ENCODE assay signal across 8 cellular contexts in the genomic region with DNA sequence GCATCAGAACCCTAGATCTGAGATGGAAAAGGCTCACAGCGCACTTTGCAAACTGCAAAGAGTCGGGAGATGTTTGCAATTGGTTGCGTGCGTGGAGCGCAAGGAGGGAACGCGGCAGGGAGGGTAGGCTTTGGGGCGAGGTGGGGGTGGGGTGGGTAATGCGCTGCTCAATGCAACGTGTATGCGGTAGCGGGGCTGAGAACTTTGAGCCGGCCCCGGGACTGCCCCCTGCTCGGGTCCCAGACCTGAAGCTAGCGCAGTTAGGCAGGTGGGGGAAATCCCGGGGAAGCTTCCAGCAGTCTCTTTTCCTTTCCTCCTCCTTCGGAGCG. TPM values are rescaled to one million over a fixed set of nuclear protein-coding genes. Genes with fewer than 3 reads are reported as not detected.
DNase-seq lines count a peak whose midpoint lies in the region; ATAC-seq and TF ChIP-seq lines count a peak whose summit lies in the region.

No MANE protein-coding gene starts in this region.

- DNase-seq in T-helper 17 cell (peak in 1 of 3 donors; percentile 63), esophagus muscularis mucosa (ENCODE audit: extremely low spot score) (no peak), HPDE6-E6E7 (ENCODE audit: extremely low spot score) (no peak), DMS79 (lab: John Stamatoyannopoulos, UW) (no peak)

- H3K27me3 ChIP-seq in esophagus muscularis mucosa (peaks cover 0 to 5% (median 0%) of the 10 kb centered on the region in 4 donors), neutrophil (peaks cover 73% of the 10 kb centered on the region)

- peaks cover 34 to 37% (median 35%) of the 10 kb centered on the region in 4 donors for H3K4me1 ChIP-seq in esophagus muscularis mucosa
- H3K4me1 ChIP-seq in neutrophil (ENCODE audit: control insufficient read depth in 1 of 2, insufficient read depth in 1 of 2, low read depth in 1 of 2, low read length in 1 of 2): peaks cover 37 to 44% of the 10 kb centered on the region in 2 experiments

- H3K27ac Mint-ChIP-seq in T-helper 17 cell: peak overlapping the region; percentile 97

- H3K36me3 ChIP-seq in esophagus muscularis mucosa (no peaks in the 10 kb centered on the region), neutrophil (no peaks in the 10 kb centered on the region)

- intact Hi-C loops in esophagus muscularis mucosa (cut with DNase I): no loop called here

- no peak for TF ChIP-seq EP300 in esophagus muscularis mucosa (IDR thresholded peaks at IDR 0.05)

- TF ChIP-seq POLR2A in GM15510 (IDR thresholded peaks at IDR 0.05; ENCODE audit: borderline replicate concordance, extremely low read depth, insufficient read length) (peak; percentile 1), esophagus muscularis mucosa (IDR thresholded peaks at IDR 0.05; ENCODE audit: low read depth) (no peak)

- TF ChIP-seq CTCF in esophagus muscularis mucosa (IDR thresholded peaks at IDR 0.05): no peak
- no peak for TF ChIP-seq CTCF in neutrophil (IDR thresholded peaks at IDR 0.05)

- H3K4me1 Mint-ChIP-seq in T-helper 17 cell: peaks cover 39% of the 10 kb centered on the region

- WGBS in esophagus muscularis mucosa: 0% methylated on average over 6 of the region's 19 CpGs

- H3K4me3 Mint-ChIP-seq in T-helper 17 cell: peak overlapping the region; percentile 95

- H3K9me3 ChIP-seq in T-helper 17 cell (ENCODE audit: control insufficient read depth, low read length, poor library complexity, severe bottlenecking) (no peaks in the 10 kb centered on the region), esophagus muscularis mucosa (no peaks in the 10 kb centered on the region), neutrophil (no peaks in the 10 kb centered on the region)

- ATAC-seq in HG02884 (IDR thresholded peaks at IDR 0.05; ENCODE audit: unreplicated experiment) (peak; percentile 25), T-helper 17 cell (peak; percentile 64), GM18519 (IDR thresholded peaks at IDR 0.05; ENCODE audit: low FRiP score, unreplicated experiment) (no peak)

- H3K36me3 Mint-ChIP-seq in T-helper 17 cell (ENCODE audit: low read depth): peaks cover 12% of the 10 kb centered on the region

- peak overlapping the region; percentile 90 to 97 (median 94) for H3K27ac ChIP-seq in esophagus muscularis mucosa (replicated peaks in 1 of 4)
- H3K27ac ChIP-seq in neutrophil: peak overlapping the region; percentile 91

- H3K27me3 Mint-ChIP-seq in T-helper 17 cell: peaks cover 21% of the 10 kb centered on the region

- H3K4me3 ChIP-seq in esophagus muscularis mucosa (peak overlapping the region; percentile 62 to 75 (median 70)), neutrophil (ENCODE audit: low read depth in 1 of 2, low read length in 1 of 2) (peak overlapping the region; percentile 66 to 73)

RNA-seq across cellular contexts. Expression of gene FOSB, which starts 1.0 kb away (rescaled TPM):
- total RNA-seq in T-helper 17 cell (1,000 to 10,000 TPM in 1 of 2 donors, 100 to 1,000 TPM in 1; 967 to 2,209 TPM), esophagus muscularis mucosa (10 to 100 TPM in 2 of 4 donors, 1 to 10 TPM in 2; 2.2 to 25.2 (median 6.9) TPM)

RNA-seq across cellular contexts. Expression of gene RTN2, which starts 28.1 kb away (rescaled TPM):
- total RNA-seq in T-helper 17 cell: 1 to 10 TPM; 2.3 to 6.2 TPM
- 10 to 100 TPM in 3 of 4 donors, 1 to 10 TPM in 1; 7.0 to 23.6 (median 17.2) TPM for total RNA-seq in esophagus muscularis mucosa

RNA-seq across cellular contexts. Expression of gene PPM1N, which starts 29.5 kb away (rescaled TPM):
- 1 to 10 TPM; 3.8 to 8.5 TPM for total RNA-seq in T-helper 17 cell
- total RNA-seq in esophagus muscularis mucosa: 1 to 10 TPM; 1.6 to 3.8 (median 3.0) TPM

RNA-seq across cellular contexts. Expression of gene VASP, which starts 38.5 kb away (rescaled TPM):
- total RNA-seq in T-helper 17 cell (100 to 1,000 TPM in 1 of 2 donors, 10 to 100 TPM in 1; 99.7 to 101 TPM), esophagus muscularis mucosa (100 to 1,000 TPM; 172 to 321 (median 210) TPM)

RNA-seq across cellular contexts. Expression of gene ERCC1, which starts 45.0 kb away (rescaled TPM):
- 10 to 100 TPM; 28.4 to 36.2 TPM for total RNA-seq in T-helper 17 cell
- 100 to 1,000 TPM in 1 of 4 donors, 10 to 100 TPM in 3; 62.8 to 102 (median 69.3) TPM for total RNA-seq in esophagus muscularis mucosa

Comparison
In these comparisons a context has a peak if more than half of its experiments do, and no peak if none do; other contexts are left out.
1. RNA of gene FOSB, which starts 1.0 kb away (total RNA-seq): 967 to 2,209 TPM in T-helper 17 cell; 2.2 to 25.2 TPM in esophagus muscularis mucosa; every median in the first group is over 10 times any median in the second.